Comparison of ENCODE assay signal across 19 cellular contexts in genomic region chr7:17985473-17986239, GRCh38. TPM values are rescaled to one million over a fixed set of nuclear protein-coding genes. Genes with fewer than 3 reads are reported as not detected.
"Had no signal": no experiment of that assay in that cellular context is flagged by ENCODE, and none has a peak within 500 bp of the region (broad histone marks: within the 10 kb centered on the region; RNA-seq: fewer than 3 reads in every experiment).

No MANE protein-coding gene starts in this region.

- H3K36me3 Mint-ChIP-seq: activated CD8-positive, alpha-beta memory T cell treated with anti-CD3 and anti-CD28 coated beads, Interleukin-2, amount 10 ng/mL, durations not matched to agents 7 days and 5 days; activated naive CD8-positive, alpha-beta T cell treated with anti-CD3 and anti-CD28 coated beads for 36 hours; naive thymus-derived CD8-positive, alpha-beta T cell; stimulated activated effector memory CD8-positive, alpha-beta T cell treated with anti-CD3 and anti-CD28 coated beads, Interleukin-12 subunit alpha, Interleukin-12 subunit beta, amount 100 ng/mL, for 72 hours had no signal

- H3K27ac Mint-ChIP-seq: activated CD8-positive, alpha-beta memory T cell treated with anti-CD3 and anti-CD28 coated beads, Interleukin-2, amount 10 ng/mL, durations not matched to agents 7 days and 5 days; activated naive CD8-positive, alpha-beta T cell treated with anti-CD3 and anti-CD28 coated beads for 36 hours; stimulated activated effector memory CD8-positive, alpha-beta T cell treated with anti-CD3 and anti-CD28 coated beads, Interleukin-12 subunit alpha, Interleukin-12 subunit beta, amount 100 ng/mL, for 72 hours had no signal

- H3K9me3 ChIP-seq: neutrophil had no signal

- H3K27me3 ChIP-seq: brain microvascular endothelial cell, esophagus muscularis mucosa, neutrophil, right atrium auricular region, tibial nerve had no signal

- FAIRE-seq: endometrium, frontal cortex had no signal

- H3K36me3 ChIP-seq: brain microvascular endothelial cell, esophagus muscularis mucosa, neutrophil, right atrium auricular region, tibial nerve had no signal

- H3K4me1 ChIP-seq: right atrium auricular region, tibial nerve had no signal

- H3K9me3 Mint-ChIP-seq: activated naive CD8-positive, alpha-beta T cell treated with anti-CD3 and anti-CD28 coated beads for 36 hours; activated T-cell treated with anti-CD3 and anti-CD28 coated beads, Interleukin-2, amount 50 U/mL, for 4 hours had no signal

- DNase-seq: activated CD8-positive, alpha-beta memory T cell treated with anti-CD3 and anti-CD28 coated beads, Interleukin-2, amount 10 ng/mL, durations not matched to agents 7 days and 5 days; activated effector memory CD4-positive, alpha-beta T cell treated with anti-CD3 and anti-CD28 coated beads, Interleukin-2, amount 50 U/mL, for 16 hours; activated naive CD8-positive, alpha-beta T cell treated with anti-CD3 and anti-CD28 coated beads for 36 hours; activated T-cell treated with anti-CD3 and anti-CD28 coated beads, Interleukin-2, amount 50 U/mL, for 4 hours; brain microvascular endothelial cell; kidney glomerular epithelial cell; naive thymus-derived CD8-positive, alpha-beta T cell had no signal

- H3K27me3 Mint-ChIP-seq: activated naive CD8-positive, alpha-beta T cell treated with anti-CD3 and anti-CD28 coated beads for 36 hours had no signal

- ATAC-seq: activated CD4-positive, CD25-positive, alpha-beta regulatory T cell treated with anti-CD3 and anti-CD28 coated beads, Interleukin-2, amount 50 U/mL, for 24 hours; activated CD8-positive, alpha-beta memory T cell treated with anti-CD3 and anti-CD28 coated beads, Interleukin-2, amount 10 ng/mL, durations not matched to agents 7 days and 5 days; activated T-cell treated with anti-CD3 and anti-CD28 coated beads, Interleukin-2, amount 50 U/mL, for 4 hours; naive thymus-derived CD8-positive, alpha-beta T cell; stimulated activated effector memory CD8-positive, alpha-beta T cell treated with anti-CD3 and anti-CD28 coated beads, Interleukin-12 subunit alpha, Interleukin-12 subunit beta, amount 100 ng/mL, for 72 hours had no signal

- H3K4me1 Mint-ChIP-seq: activated CD8-positive, alpha-beta memory T cell treated with anti-CD3 and anti-CD28 coated beads, Interleukin-2, amount 10 ng/mL, durations not matched to agents 7 days and 5 days; activated naive CD8-positive, alpha-beta T cell treated with anti-CD3 and anti-CD28 coated beads for 36 hours had no signal

- H3K4me3 ChIP-seq: esophagus muscularis mucosa, lung, right atrium auricular region, tibial nerve had no signal

- H3K27ac ChIP-seq: brain microvascular endothelial cell, esophagus muscularis mucosa, neutrophil, right atrium auricular region, tibial nerve had no signal

- H3K4me3 Mint-ChIP-seq: activated CD8-positive, alpha-beta memory T cell treated with anti-CD3 and anti-CD28 coated beads, Interleukin-2, amount 10 ng/mL, durations not matched to agents 7 days and 5 days; activated naive CD8-positive, alpha-beta T cell treated with anti-CD3 and anti-CD28 coated beads for 36 hours; activated T-cell treated with anti-CD3 and anti-CD28 coated beads, Interleukin-2, amount 50 U/mL, for 4 hours; naive thymus-derived CD8-positive, alpha-beta T cell; stimulated activated effector memory CD8-positive, alpha-beta T cell treated with anti-CD3 and anti-CD28 coated beads, Interleukin-12 subunit alpha, Interleukin-12 subunit beta, amount 100 ng/mL, for 72 hours had no signal

RNA-seq across cellular contexts. Expression of gene PRPS1L1, which starts 42.0 kb away (rescaled TPM):
- total RNA-seq: activated CD8-positive, alpha-beta memory T cell treated with anti-CD3 and anti-CD28 coated beads, Interleukin-2, amount 10 ng/mL, durations not matched to agents 7 days and 5 days; activated naive CD8-positive, alpha-beta T cell treated with anti-CD3 and anti-CD28 coated beads for 36 hours; activated T-cell treated with anti-CD3 and anti-CD28 coated beads, Interleukin-2, amount 50 U/mL, for 4 hours; cerebellum; dermis microvascular lymphatic vessel endothelial cell; esophagus muscularis mucosa; frontal cortex; lung; naive thymus-derived CD8-positive, alpha-beta T cell; right atrium auricular region; T-helper 2 cell treated with Interferon-gamma antibody and Interleukin-4, amounts not matched to agents 100 ng/mL and 5 ng/mL, for 36 hours; tibial nerve had no signal
- polyA plus RNA-seq: lung; naive thymus-derived CD8-positive, alpha-beta T cell had no signal
